ENCODE assay signal across 7 cellular contexts in genomic region chr19:47113446-47114348, GRCh38. TPM values are rescaled to one million over a fixed set of nuclear protein-coding genes. Genes with fewer than 3 reads are reported as not detected.
DNase-seq lines count a peak whose midpoint lies in the region; ATAC-seq and TF ChIP-seq lines count a peak whose summit lies in the region.

TSS of gene ZC3H4 (minus strand) at chr19:47113776. CDS start at chr19:47112584, 1,192 bp downstream.

- WGBS in ectodermal cell, 2 experiments, result 20 to 21% methylated on average over 36 of the region's 36 CpGs
- 2 to 3% methylated on average over 36 of the region's 36 CpGs for WGBS in lower leg skin, 2 donors

- H3K27ac ChIP-seq in ectodermal cell (ENCODE audit: insufficient read depth, low read depth, low read length, poor library complexity, severe bottlenecking), result peak within 1 kb of the TSS; percentile 98

- TF ChIP-seq POLR2A in lower leg skin (IDR thresholded peaks at IDR 0.05), result no peak

- peak; percentile 22 for ATAC-seq in GM18520 (IDR thresholded peaks at IDR 0.05; ENCODE audit: unreplicated experiment)

- H3K4me3 ChIP-seq in ectodermal cell (ENCODE audit: insufficient read depth, low read depth, low read length) (peak within 1 kb of the TSS; percentile 99), lower leg skin (ENCODE audit: low read depth, poor library complexity, severe bottlenecking) (peak within 1 kb of the TSS; percentile 94)

- H3K4me1 ChIP-seq in ectodermal cell (ENCODE audit: control insufficient read depth, insufficient read depth, low read length), result peaks cover 14% of the 10 kb centered on the region

- TF ChIP-seq CTCF in lower leg skin (IDR thresholded peaks at IDR 0.05), result no peak

- no peaks in the 10 kb centered on the region for H3K36me3 ChIP-seq in ectodermal cell (ENCODE audit: control insufficient read depth, insufficient read depth, low read length)

- H3K27me3 ChIP-seq in ectodermal cell (ENCODE audit: control insufficient read depth, insufficient read depth, low read length, poor library complexity, severe bottlenecking), result no peaks in the 10 kb centered on the region

- DNase-seq in HT1080 (ENCODE audit: low read depth) (peak; percentile 83), lower leg skin (ENCODE audit: low spot score in 2 of 2) (peak; percentile 95 to 99)
- DNase-seq in NK-92 treated with Interleukin-12 subunit alpha and Interleukin-12 subunit beta, amount 100 ng/mL, for 24 hours (lab: John Stamatoyannopoulos, UW), result peak; percentile 93
- DNase-seq in activated CD8-positive, alpha-beta memory T cell treated with anti-CD3 and anti-CD28 coated beads for 1 hour (ENCODE audit: extremely low read depth in 1 of 2, low read depth in 1 of 2), result peak; percentile 92 to 93
- DNase-seq in stimulated activated CD4-positive, alpha-beta T cell treated with anti-CD3 and anti-CD28 coated beads, Interleukin-4, amount 100 ng/mL, for 48 hours (ENCODE audit: low read depth in 2 of 2), result peak; percentile 92 to 97

- intact Hi-C loops in lower leg skin (cut with DNase I; ENCODE audit: low total_unique reads), result no loop called here

- no peaks in the 10 kb centered on the region for H3K9me3 ChIP-seq in ectodermal cell (ENCODE audit: control insufficient read depth, low read length)

RNA-seq across cellular contexts. Expression of gene ZC3H4, which starts in this region (rescaled TPM):
- total RNA-seq in HT1080 (2014; rRNA removed; shearing (Covaris generic)), result 17.6 and 17.8 TPM in 2 replicates
- 16.9 and 19.9 TPM in 2 replicates for polyA plus RNA-seq in HT1080 (2015; cell fraction: cytosol; rRNA removed)
- 34.0 and 34.3 TPM in 2 replicates for polyA plus RNA-seq in HT1080 (2015; cell fraction: nucleus; rRNA removed)
- polyA plus RNA-seq in ectodermal cell (2013, experiment 1 of 4), result 37.9 TPM
- 54.9 TPM for polyA plus RNA-seq in ectodermal cell (2013, experiment 2 of 4)
- polyA plus RNA-seq in ectodermal cell (2013, experiment 3 of 4), result 24.5 TPM
- polyA plus RNA-seq in ectodermal cell (2013, experiment 4 of 4), result 23.8 TPM
- 10 to 100 TPM; 21.8 to 29.5 (median 27.6) TPM for total RNA-seq in lower leg skin

Comparison
In these comparisons a context has a peak if more than half of its experiments do, and no peak if none do; other contexts are left out.
1. Peak in every context shown above with its lines: DNase-seq, ATAC-seq, H3K4me3 ChIP-seq and H3K27ac ChIP-seq.